Comparison of ENCODE assay signal across 10 cellular contexts in the genomic region with DNA sequence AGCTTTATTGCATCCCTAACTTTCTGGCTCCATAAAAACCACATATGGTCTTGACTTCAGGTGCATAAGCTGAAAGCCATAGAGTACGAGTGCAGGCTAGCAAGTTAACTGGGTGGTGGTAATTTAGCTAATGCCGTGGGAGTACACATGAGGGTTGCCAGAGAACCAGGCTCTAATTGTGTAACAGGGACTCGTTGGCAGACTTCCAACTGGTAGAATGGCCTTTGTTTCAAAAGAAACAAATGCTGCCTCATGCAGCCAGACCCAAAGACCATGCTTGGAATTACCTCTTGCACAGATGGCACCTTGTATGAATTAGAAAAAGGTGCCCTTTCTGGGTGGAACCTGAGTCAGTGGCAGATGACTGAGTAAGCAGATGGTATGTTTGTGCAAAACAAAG.
DNase-seq lines count a peak whose midpoint lies in the region; ATAC-seq, FAIRE-seq and TF ChIP-seq lines count a peak whose summit lies in the region.
"Had no signal": no experiment of that assay in that cellular context is flagged by ENCODE, and none has a peak within 500 bp of the region (broad histone marks: within the 10 kb centered on the region; RNA-seq: fewer than 3 reads in every experiment).

No MANE protein-coding gene starts in this region.

- FAIRE-seq in K562 (lab: Jason Lieb, UNC), result no peak

- H3K27me3 ChIP-seq in CD4-positive, CD25-positive, alpha-beta regulatory T cell (ENCODE audit: control insufficient read depth, insufficient read depth, low read length), result no peaks in the 10 kb centered on the region
- H3K27me3 ChIP-seq in K562 (ENCODE audit: control insufficient read depth in 2 of 2, insufficient read depth in 2 of 2, low read length in 2 of 2) (no peaks in the 10 kb centered on the region; a peak in 1 of 5 replicates), right lobe of liver (no peaks in the 10 kb centered on the region), GM23338 (ENCODE audit: insufficient read depth) (no peaks in the 10 kb centered on the region)
- H3K27me3 ChIP-seq: breast epithelium had no signal

- TF ChIP-seq RAD21 in K562 (CRISPR knock-in tag; conservative IDR thresholded peaks at IDR 0.05 in 1 of 2, IDR thresholded peaks at IDR 0.05 in 1 of 2), result no peak

- intact Hi-C loops in K562 (cut with micrococcal nuclease) (no loop called here), right lobe of liver (cut with DNase I) (no loop called here)

- peaks cover 0 to 2% (median 0%) of the 10 kb centered on the region in 7 donors for H3K9me3 Mint-ChIP-seq in CD4-positive, CD25-positive, alpha-beta regulatory T cell
- H3K9me3 Mint-ChIP-seq in mesothelial cell of epicardium (no peaks in the 10 kb centered on the region), GM23338 (no peaks in the 10 kb centered on the region; the same call in 2 of the 3 replicates), progenitor cell of endocrine pancreas (ENCODE audit: low read depth) (no peaks in the 10 kb centered on the region), type B pancreatic cell (no peaks in the 10 kb centered on the region)

- H3K4me1 ChIP-seq in CD4-positive, CD25-positive, alpha-beta regulatory T cell (ENCODE audit: control insufficient read depth, insufficient read depth, low read length, poor library complexity, severe bottlenecking), result peaks cover 30% of the 10 kb centered on the region
- H3K4me1 ChIP-seq in K562 (replicated peaks in 1 of 2; ENCODE audit: control insufficient read depth in 2 of 2, insufficient read depth in 2 of 2, low read length in 2 of 2) (peaks cover 5 to 40% of the 10 kb centered on the region in 2 experiments; a peak in 4 of 5 replicates), right lobe of liver (peaks cover 0 to 12% (median 2%) of the 10 kb centered on the region in 4 donors), GM23338 (ENCODE audit: insufficient read depth) (no peaks in the 10 kb centered on the region)
- H3K4me1 ChIP-seq: breast epithelium had no signal

- CTCF ChIA-PET in K562 (lab: Yijun Ruan, JAX; ENCODE audit: low intra/inter-chr PET ratio), result interaction anchor here (0.5 kb wide), 1 partner anchor 589 kb away, joined by 7 read pairs; no protein-coding TSS in a partner anchor

- H3K9me1 ChIP-seq in K562 (ENCODE audit: control insufficient read depth, insufficient read depth, low read length), result no peaks in the 10 kb centered on the region

- no peak overlapping the region for H3K4me3 ChIP-seq in CD4-positive, CD25-positive, alpha-beta regulatory T cell (ENCODE audit: low read depth, low read length)
- no peak overlapping the region for H3K4me3 ChIP-seq in K562
- no peak overlapping the region for H3K4me3 ChIP-seq in right lobe of liver
- no peak overlapping the region for H3K4me3 ChIP-seq in GM23338
- H3K4me3 ChIP-seq: breast epithelium, skin epidermis had no signal

- no peaks in the 10 kb centered on the region for H3K27me3 Mint-ChIP-seq in CD4-positive, CD25-positive, alpha-beta regulatory T cell
- no peaks in the 10 kb centered on the region for H3K27me3 Mint-ChIP-seq in mesothelial cell of epicardium (ENCODE audit: low read depth)
- peaks cover 2% of the 10 kb centered on the region for H3K27me3 Mint-ChIP-seq in GM23338 (ENCODE audit: insufficient read depth, low read depth, poor library complexity)
- peaks cover 7% of the 10 kb centered on the region for H3K27me3 Mint-ChIP-seq in progenitor cell of endocrine pancreas
- H3K27me3 Mint-ChIP-seq in type B pancreatic cell, result no peaks in the 10 kb centered on the region

- TF ChIP-seq EP300 in K562 (IDR thresholded peaks at IDR 0.05; ENCODE audit: low read length), result no peak

- 16% methylated on average over 3 of the region's 3 CpGs for WGBS in K562 (ENCODE audit: insufficient coverage, low coverage, missing lambda C conversion rate)
- 0% methylated on average over 3 of the region's 3 CpGs for WGBS in right lobe of liver (ENCODE audit: insufficient coverage, low coverage, low lambda C conversion rate, missing lambda C conversion rate)

- H3K27ac Mint-ChIP-seq in CD4-positive, CD25-positive, alpha-beta regulatory T cell, result peak overlapping the region in 2 of 3 donors; percentile 73 to 93
- H3K27ac Mint-ChIP-seq in mesothelial cell of epicardium, result no peak overlapping the region
- H3K27ac Mint-ChIP-seq in GM23338, result no peak overlapping the region
- H3K27ac Mint-ChIP-seq in progenitor cell of endocrine pancreas, result no peak overlapping the region
- no peak overlapping the region for H3K27ac Mint-ChIP-seq in type B pancreatic cell

- no peak for TF ChIP-seq CTCF in K562 (IDR thresholded peaks at IDR 0.05 in 2 of 3, conservative IDR thresholded peaks at IDR 0.05 in 1 of 3; ENCODE audit: insufficient read depth in 2 of 3, low read depth in 1 of 3, low read length in 3 of 3)
- no peak for TF ChIP-seq CTCF in right lobe of liver (IDR thresholded peaks at IDR 0.05)
- no peak for TF ChIP-seq CTCF in mesothelial cell of epicardium (IDR thresholded peaks at IDR 0.05; ENCODE audit: unreplicated experiment)
- TF ChIP-seq CTCF in GM23338 (conservative IDR thresholded peaks at IDR 0.05; ENCODE audit: low read depth in 2 of 2), result no peak
- no peak for TF ChIP-seq CTCF in progenitor cell of endocrine pancreas (IDR thresholded peaks at IDR 0.05; ENCODE audit: unreplicated experiment)
- no peak for TF ChIP-seq CTCF in type B pancreatic cell (conservative IDR thresholded peaks at IDR 0.05)

- H3K36me3 ChIP-seq in CD4-positive, CD25-positive, alpha-beta regulatory T cell (ENCODE audit: control insufficient read depth, insufficient read depth, low read length), result no peaks in the 10 kb centered on the region
- H3K36me3 ChIP-seq in K562 (ENCODE audit: control insufficient read depth, insufficient read depth, low read length) (no peaks in the 10 kb centered on the region), right lobe of liver (no peaks in the 10 kb centered on the region), GM23338 (ENCODE audit: insufficient read depth) (no peaks in the 10 kb centered on the region)
- H3K36me3 ChIP-seq: breast epithelium had no signal

- no peak for ATAC-seq in CD4-positive, CD25-positive, alpha-beta regulatory T cell (ENCODE audit: low read depth in 2 of 2)
- peak; percentile 14; the same call in 2 of the 3 replicates for ATAC-seq in K562
- peak; percentile 81 to 89 (median 87) for ATAC-seq in right lobe of liver
- no peak for ATAC-seq in GM23338

- H2AFZ ChIP-seq in K562 (ENCODE audit: low read depth, low read length), result no peak overlapping the region
- H2AFZ ChIP-seq in GM23338, result no peak overlapping the region

- in situ Hi-C loops in K562 (cut with MboI), result no loop called here

- no peaks in the 10 kb centered on the region for H3F3A ChIP-seq in GM23338 (replicated peaks; ENCODE audit: low read depth)

- H4K20me1 ChIP-seq in K562 (replicated peaks; ENCODE audit: control insufficient read depth, insufficient read depth, low read length), result no peaks in the 10 kb centered on the region
- H4K20me1 ChIP-seq in GM23338 (replicated peaks; ENCODE audit: insufficient read depth), result no peaks in the 10 kb centered on the region

- H3K9ac ChIP-seq in K562 (ENCODE audit: insufficient read depth in 1 of 2, low read depth in 2 of 2, low read length in 2 of 2), result no peak overlapping the region

- no peak overlapping the region for H3K4me2 ChIP-seq in K562 (ENCODE audit: insufficient read depth, low read length)
- H3K4me2 ChIP-seq in GM23338, result no peak overlapping the region

- no peak overlapping the region for H3K27ac ChIP-seq in CD4-positive, CD25-positive, alpha-beta regulatory T cell (ENCODE audit: insufficient read depth, low read length, poor library complexity, severe bottlenecking)
- H3K27ac ChIP-seq in K562 (ENCODE audit: extremely low read depth, low read depth, low read length) (no peak overlapping the region), right lobe of liver (no peak overlapping the region), GM23338 (ENCODE audit: low read depth) (no peak overlapping the region)
- H3K27ac ChIP-seq: breast epithelium had no signal

- H3K79me2 ChIP-seq in K562 (ENCODE audit: control insufficient read depth, insufficient read depth, low read length) (no peaks in the 10 kb centered on the region), GM23338 (replicated peaks; ENCODE audit: insufficient read depth) (no peaks in the 10 kb centered on the region)

- no TSS peak for BruUV-seq in K562 (replicated peaks; lab: Mats Ljungman, UMichigan)

- H3K4me3 Mint-ChIP-seq in CD4-positive, CD25-positive, alpha-beta regulatory T cell, result no peak overlapping the region
- H3K4me3 Mint-ChIP-seq in mesothelial cell of epicardium (no peak overlapping the region), GM23338 (no peak overlapping the region), progenitor cell of endocrine pancreas (ENCODE audit: low read depth) (no peak overlapping the region), type B pancreatic cell (no peak overlapping the region)

- H3K36me3 Mint-ChIP-seq in CD4-positive, CD25-positive, alpha-beta regulatory T cell, result no peaks in the 10 kb centered on the region
- H3K36me3 Mint-ChIP-seq in mesothelial cell of epicardium, result no peaks in the 10 kb centered on the region
- no peaks in the 10 kb centered on the region for H3K36me3 Mint-ChIP-seq in GM23338 (ENCODE audit: low read depth)
- H3K36me3 Mint-ChIP-seq in progenitor cell of endocrine pancreas (ENCODE audit: insufficient read depth), result no peaks in the 10 kb centered on the region
- no peaks in the 10 kb centered on the region for H3K36me3 Mint-ChIP-seq in type B pancreatic cell

- POLR2A ChIA-PET in K562 (lab: Yijun Ruan, JAX), result interaction anchor here (0.6 kb wide), 1 partner anchor 10 kb away, joined by 4 read pairs; no protein-coding TSS in a partner anchor

- peaks cover 12% of the 10 kb centered on the region for H3K9me2 ChIP-seq in GM23338 (ENCODE audit: insufficient read depth)

- H3K4me1 Mint-ChIP-seq in CD4-positive, CD25-positive, alpha-beta regulatory T cell, result peaks cover 0 to 57% (median 23%) of the 10 kb centered on the region in 4 donors
- peaks cover 27% of the 10 kb centered on the region for H3K4me1 Mint-ChIP-seq in mesothelial cell of epicardium
- H3K4me1 Mint-ChIP-seq in GM23338, result peaks cover 7% of the 10 kb centered on the region
- H3K4me1 Mint-ChIP-seq in progenitor cell of endocrine pancreas (ENCODE audit: low read depth), result peaks cover 6% of the 10 kb centered on the region
- peaks cover 14% of the 10 kb centered on the region for H3K4me1 Mint-ChIP-seq in type B pancreatic cell (ENCODE audit: unreplicated experiment)

- no peaks in the 10 kb centered on the region for H3K9me3 ChIP-seq in CD4-positive, CD25-positive, alpha-beta regulatory T cell (ENCODE audit: control insufficient read depth in 2 of 2, low read length in 2 of 2)
- H3K9me3 ChIP-seq in K562 (replicated peaks; ENCODE audit: control insufficient read depth, insufficient read depth, low read depth, low read length) (peaks cover 3% of the 10 kb centered on the region; the same call in 1 of the 2 replicates), right lobe of liver (no peaks in the 10 kb centered on the region)
- H3K9me3 ChIP-seq: breast epithelium had no signal

- no peak for TF ChIP-seq POLR2A in K562 (conservative IDR thresholded peaks at IDR 0.05)
- TF ChIP-seq POLR2A in right lobe of liver (IDR thresholded peaks at IDR 0.05), result no peak

- DNase-seq in CD4-positive, CD25-positive, alpha-beta regulatory T cell, result no peak
- DNase-seq in NCI-H1694 (lab: John Stamatoyannopoulos, UW) (peak; percentile 99), K562 (ENCODE audit: extremely low read depth in 1 of 4, low spot score in 3 of 4) (peak in 1 of 4 experiments; percentile 48), right lobe of liver (peak in 1 of 3 donors; percentile 80), mesothelial cell of epicardium (ENCODE audit: low spot score in 2 of 2, unreplicated experiment in 2 of 2) (no peak), GM23338 (ENCODE audit: low spot score) (no peak), progenitor cell of endocrine pancreas (ENCODE audit: low spot score, unreplicated experiment) (no peak), type B pancreatic cell (ENCODE audit: extremely low spot score, unreplicated experiment) (no peak)

Comparison
In these comparisons a context has a peak if more than half of its experiments do, and no peak if none do; other contexts are left out.
1. ATAC-seq: peak in K562 (single experiment) and right lobe of liver (4 of 4); none in CD4-positive, CD25-positive, alpha-beta regulatory T cell (0 of 2) and GM23338 (single experiment).
2. H3K27ac Mint-ChIP-seq: peak in CD4-positive, CD25-positive, alpha-beta regulatory T cell (2 of 3); none in mesothelial cell of epicardium (single experiment), GM23338 (single experiment), progenitor cell of endocrine pancreas (single experiment) and type B pancreatic cell (single experiment).